In genomic region chr5:180241600-180241999, GRCh38 we compare ENCODE assay signal across 28 cellular contexts.
"Had no signal": no experiment of that assay in that cellular context is flagged by ENCODE, and none has a peak within 500 bp of the region (broad histone marks: within the 10 kb centered on the region; RNA-seq: fewer than 3 reads in every experiment).

No MANE protein-coding gene starts in this region.

- H3K27ac ChIP-seq: adrenal gland, body of pancreas, esophagus squamous epithelium, gastroesophageal sphincter, VCaP had no signal

- DNase-seq: activated CD4-positive, alpha-beta T cell treated with anti-CD3 and anti-CD28 coated beads for 1 hour; activated CD4-positive, alpha-beta T cell treated with anti-CD3 and anti-CD28 coated beads for 4 hours; activated CD4-positive, alpha-beta T cell treated with anti-CD3 and anti-CD28 coated beads, Interleukin-2, amount 50 U/mL, for 1 hour; activated CD4-positive, alpha-beta T cell treated with anti-CD3 and anti-CD28 coated beads, Interleukin-2, amount 50 U/mL, for 48 hours; activated CD8-positive, alpha-beta memory T cell treated with anti-CD3 and anti-CD28 coated beads for 24 hours; activated CD8-positive, alpha-beta T cell treated with anti-CD3 and anti-CD28 coated beads for 36 hours; activated effector memory CD4-positive, alpha-beta T cell treated with Interleukin-2 at 50 U/mL for 16 hours; activated gamma-delta T cell treated with Interleukin-2 at 50 U/mL for 16 hours; activated naive CD4-positive, alpha-beta T cell treated with Interleukin-2 at 50 U/mL for 16 hours; activated naive CD8-positive, alpha-beta T cell treated with anti-CD3 and anti-CD28 coated beads for 36 hours; activated naive CD8-positive, alpha-beta T cell treated with anti-CD3 and anti-CD28 coated beads, Interleukin-2, amount 50 U/mL, for 24 hours; activated T-cell treated with anti-CD3 and anti-CD28 coated beads, Interleukin-2, amount 50 U/mL, for 4 hours; adrenal gland; aorta; body of pancreas; caudate nucleus; cortex of kidney; dermis blood vessel endothelial cell; effector CD4-positive, alpha-beta T cell; effector memory CD8-positive, alpha-beta T cell; erythroblast; esophagus squamous epithelium; foreskin melanocyte; T-helper 2 cell had no signal

- ATAC-seq: activated CD8-positive, alpha-beta T cell treated with anti-CD3 and anti-CD28 coated beads for 36 hours; activated naive CD8-positive, alpha-beta T cell treated with anti-CD3 and anti-CD28 coated beads, Interleukin-2, amount 50 U/mL, for 24 hours; activated T-cell treated with anti-CD3 and anti-CD28 coated beads, Interleukin-2, amount 50 U/mL, for 4 hours; activated T-helper 17 cell treated with anti-CD3 and anti-CD28 coated beads, Interleukin-2, amount 50 U/mL, for 72 hours; body of pancreas; effector memory CD8-positive, alpha-beta T cell; gastroesophageal sphincter; WTC11 had no signal
